Comparison of ENCODE assay signal across 8 cellular contexts in genomic region chr4:108171541-108172230, GRCh38. TPM values are rescaled to one million over a fixed set of nuclear protein-coding genes. Genes with fewer than 3 reads are reported as not detected.
DNase-seq lines count a peak whose midpoint lies in the region; ATAC-seq and TF ChIP-seq lines count a peak whose summit lies in the region.

No MANE protein-coding gene starts in this region.

- no peak for TF ChIP-seq CTCF in gastroesophageal sphincter (IDR thresholded peaks at IDR 0.05)

- no peaks in the 10 kb centered on the region for H3K36me3 ChIP-seq in gastroesophageal sphincter

- whole genome bisulfite sequencing in gastroesophageal sphincter (ENCODE audit: low coverage in 1 of 2), 2 donors, result 7 to 12% methylated on average over 8 to 14 of the region's 42 CpGs

- peaks cover 12 to 38% (median 30%) of the 10 kb centered on the region in 3 donors for H3K4me1 Mint-ChIP-seq in IgD-negative memory B cell

- no peak overlapping the region for H3K27ac Mint-ChIP-seq in IgD-negative memory B cell

- H3K4me3 Mint-ChIP-seq in IgD-negative memory B cell, result peak overlapping the region; percentile 65 to 88 (median 74)

- H3K36me3 Mint-ChIP-seq in IgD-negative memory B cell, result peaks cover 4% of the 10 kb centered on the region

- peaks cover 0 to 52% (median 16%) of the 10 kb centered on the region in 3 donors for H3K4me1 ChIP-seq in gastroesophageal sphincter

- no peaks in the 10 kb centered on the region for H3K9me3 ChIP-seq in gastroesophageal sphincter

- peaks cover 0 to 8% (median 0%) of the 10 kb centered on the region in 3 donors for H3K9me3 Mint-ChIP-seq in IgD-negative memory B cell

- H3K27me3 ChIP-seq in gastroesophageal sphincter, result peaks cover 92% of the 10 kb centered on the region

- no peak overlapping the region for H3K27ac ChIP-seq in gastroesophageal sphincter

- no peak for TF ChIP-seq EP300 in gastroesophageal sphincter (IDR thresholded peaks at IDR 0.05)

- no peak for TF ChIP-seq POLR2A in gastroesophageal sphincter (IDR thresholded peaks at IDR 0.05)

- H3K4me3 ChIP-seq in iPS-11a (ENCODE audit: low read depth, low read length) (peak overlapping the region; percentile 17), gastroesophageal sphincter (peak overlapping the region in 1 of 2 donors; percentile 63)

- no peak for ATAC-seq in gastroesophageal sphincter

- H3K27me3 Mint-ChIP-seq in IgD-negative memory B cell, result peaks cover 65% of the 10 kb centered on the region

- peak; percentile 55 for DNase-seq in activated CD8-positive, alpha-beta memory T cell treated with anti-CD3 and anti-CD28 coated beads, Interleukin-2, amount 50 U/mL, for 4 hours
- DNase-seq in stimulated activated CD8-positive, alpha-beta memory T cell treated with anti-CD3 and anti-CD28 coated beads, Interleukin-15, amount 100 ng/mL, for 4 hours (ENCODE audit: low read depth in 2 of 2), result peak; percentile 29 to 50
- DNase-seq in T1000 (lab: John Stamatoyannopoulos, UW) (no peak), HuH-7.5 (ENCODE audit: low spot score) (no peak), NCI-H2196 treated with DMSO at 0.1 percent for 48 hours (lab: John Stamatoyannopoulos, UW; ENCODE audit: unreplicated experiment) (no peak)

RNA-seq across cellular contexts. Expression of gene LEF1, which starts 3.0 kb away (rescaled TPM):
- polyA plus RNA-seq in IgD-negative memory B cell, result 14.5 TPM
- total RNA-seq in gastroesophageal sphincter, result 1 to 10 TPM in 3 of 4 donors, not detected in 1; 1.5 to 2.6 (median 2.4) TPM

Comparison
In these comparisons a context has a peak if more than half of its experiments do, and no peak if none do; other contexts are left out.
1. DNase-seq: peak in activated CD8-positive, alpha-beta memory T cell treated with anti-CD3 and anti-CD28 coated beads, Interleukin-2, amount 50 U/mL, for 4 hours (single experiment) and stimulated activated CD8-positive, alpha-beta memory T cell treated with anti-CD3 and anti-CD28 coated beads, Interleukin-15, amount 100 ng/mL, for 4 hours (2 of 2); none in T1000 (single experiment), HuH-7.5 (single experiment) and NCI-H2196 treated with DMSO at 0.1 percent for 48 hours (single experiment).